In the genomic region with DNA sequence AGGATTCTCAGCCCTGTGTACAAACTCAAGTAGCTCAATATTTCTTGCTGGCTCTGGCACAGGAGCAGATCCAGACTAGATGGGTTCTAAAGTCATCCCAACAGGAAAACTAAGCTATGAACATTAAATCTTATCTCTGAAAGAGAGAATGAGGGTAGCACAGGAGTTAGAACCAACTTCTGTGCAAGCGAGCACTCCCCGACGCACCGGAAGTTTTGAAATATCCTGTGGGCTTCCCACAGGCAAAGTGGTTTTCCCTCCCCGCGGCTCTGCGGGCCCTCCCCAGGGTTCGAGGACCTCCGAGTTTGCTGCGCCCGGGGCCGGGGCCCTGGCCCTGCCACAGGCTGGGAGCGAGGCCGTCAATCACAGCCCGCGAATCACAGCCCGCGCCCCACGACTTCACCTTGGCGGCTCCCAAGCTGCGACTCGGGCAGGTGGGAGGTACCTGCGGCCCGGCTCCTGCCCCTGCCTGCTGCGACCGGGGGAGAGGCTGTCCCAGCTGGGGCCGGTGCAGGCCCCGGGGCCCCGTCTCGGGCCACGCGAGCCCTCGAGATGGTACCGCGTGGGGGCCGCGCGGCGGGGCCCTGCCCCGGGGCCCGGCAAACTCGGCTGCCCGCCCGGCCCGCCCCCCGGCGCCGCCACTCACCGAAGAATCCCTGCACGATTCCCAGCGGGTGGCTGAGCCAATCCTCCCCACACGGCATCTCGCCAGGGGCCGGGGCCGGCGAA, we compare ENCODE assay signal across 8 cellular contexts. TPM values are rescaled to one million over a fixed set of nuclear protein-coding genes. Genes with fewer than 3 reads are reported as not detected.
DNase-seq lines count a peak whose midpoint lies in the region; ATAC-seq and TF ChIP-seq lines count a peak whose summit lies in the region.

No MANE protein-coding gene starts in this region.

- no peak for TF ChIP-seq CTCF in CD4-positive, alpha-beta T cell (IDR thresholded peaks at IDR 0.05)
- TF ChIP-seq CTCF in heart right ventricle (IDR thresholded peaks at IDR 0.05) = no peak

- H3K36me3 ChIP-seq in heart right ventricle = no peaks in the 10 kb centered on the region
- no peaks in the 10 kb centered on the region for H3K36me3 ChIP-seq in rectal smooth muscle tissue (ENCODE audit: control insufficient read depth, insufficient read depth, low read length)

- peak overlapping the region; percentile 37 for H3K9ac ChIP-seq in rectal smooth muscle tissue (ENCODE audit: low read length)

- H3K4me3 Mint-ChIP-seq in CD4-positive, alpha-beta T cell = peak overlapping the region; percentile 94

- H3K4me3 ChIP-seq in heart right ventricle = peak overlapping the region; percentile 54 to 92 (median 79)
- H3K4me3 ChIP-seq in rectal smooth muscle tissue (ENCODE audit: low read length) = peak overlapping the region; percentile 69

- no peaks in the 10 kb centered on the region for H3K27me3 Mint-ChIP-seq in CD4-positive, alpha-beta T cell

- H3K4me1 ChIP-seq in heart right ventricle (peaks cover 0 to 51% (median 33%) of the 10 kb centered on the region in 9 donors), rectal smooth muscle tissue (ENCODE audit: control insufficient read depth, insufficient read depth, low read length) (peaks cover 7% of the 10 kb centered on the region)

- no peaks in the 10 kb centered on the region for H3K9me3 ChIP-seq in CD4-positive, alpha-beta T cell (ENCODE audit: control insufficient read depth, low read length)
- no peaks in the 10 kb centered on the region for H3K9me3 ChIP-seq in heart right ventricle

- WGBS in heart right ventricle, 2 donors = 0% methylated on average over 53 to 56 of the region's 56 CpGs

- H3K27ac ChIP-seq in CD4-positive, alpha-beta T cell (ENCODE audit: low read depth, low read length) = peak overlapping the region; percentile 52
- H3K27ac ChIP-seq in heart right ventricle (peak overlapping the region; percentile 78 to 98 (median 92)), rectal smooth muscle tissue (ENCODE audit: low read depth, low read length) (peak overlapping the region; percentile 89)

- H3K27me3 ChIP-seq in CD4-positive, alpha-beta T cell (ENCODE audit: control insufficient read depth, insufficient read depth, low read length) = no peaks in the 10 kb centered on the region
- H3K27me3 ChIP-seq in heart right ventricle (no peaks in the 10 kb centered on the region), rectal smooth muscle tissue (ENCODE audit: control insufficient read depth, insufficient read depth, low read length) (no peaks in the 10 kb centered on the region)

- ATAC-seq in CD4-positive, alpha-beta T cell (ENCODE audit: poor library complexity) = peak; percentile 43
- peak; percentile 38 for ATAC-seq in GM19397 (IDR thresholded peaks at IDR 0.05; ENCODE audit: unreplicated experiment)
- ATAC-seq in HG03469 (IDR thresholded peaks at IDR 0.05; ENCODE audit: unreplicated experiment) = peak; percentile 16
- ATAC-seq in heart right ventricle = peak in 6 of 8 donors; percentile 4 to 52 (median 26)

- peak; percentile 33 to 66 (median 42) for DNase-seq in CD4-positive, alpha-beta T cell
- DNase-seq in RPMI8226 (peak; percentile 64), heart right ventricle (peak; percentile 42 to 56), superior temporal gyrus (ENCODE audit: extremely low spot score) (no peak)
- DNase-seq in activated naive CD4-positive, alpha-beta T cell (lab: John Stamatoyannopoulos, UW) = peak; percentile 5 to 49 (median 28)

- POLR2A ChIA-PET in CD4-positive, alpha-beta T cell (lab: Charles Lee) = interaction anchor here (0.6 to 3.5 kb wide), 26 partner anchors 8 to 1117 kb away, joined by 3 to 82 read pairs (median 6); a partner anchor contains a TSS

- H3K4me1 Mint-ChIP-seq in CD4-positive, alpha-beta T cell (ENCODE audit: low read depth) = peaks cover 43% of the 10 kb centered on the region

- peak overlapping the region; percentile 90 for H3K27ac Mint-ChIP-seq in CD4-positive, alpha-beta T cell

- intact Hi-C loops in CD4-positive, alpha-beta T cell (cut with DNase I, micrococcal nuclease) = loop anchor here in 1 of 2 experiments (1.0 to 5.0 kb wide), 6 partner anchors 146 to 1825 kb away; a partner anchor contains a TSS
- intact Hi-C loops in heart right ventricle (cut with DNase I) = loop anchor here in 4 of 10 donors (1.0 to 10.0 kb wide), 6 partner anchors 19 to 277 kb away; a partner anchor contains a TSS

- CTCF ChIA-PET in CD4-positive, alpha-beta T cell (lab: Charles Lee) = interaction anchor here (1.3 to 2.5 kb wide), 4 partner anchors 13 to 185 kb away, joined by 5 to 18 read pairs (median 6); a partner anchor contains a TSS

- H3K36me3 Mint-ChIP-seq in CD4-positive, alpha-beta T cell (ENCODE audit: low read depth) = peaks cover 5% of the 10 kb centered on the region

- no peaks in the 10 kb centered on the region for H3K9me3 Mint-ChIP-seq in CD4-positive, alpha-beta T cell

RNA-seq across cellular contexts. Expression of a gene that starts 0.6 kb away (rescaled TPM):
- 10 to 100 TPM; 14.5 to 14.6 TPM for total RNA-seq in CD4-positive, alpha-beta T cell
- 10 to 100 TPM; 24.0 to 41.9 (median 27.9) TPM for total RNA-seq in heart right ventricle
- polyA plus RNA-seq in heart right ventricle = 10 to 100 TPM in 1 of 2 donors, 1 to 10 TPM in 1; 9.2 to 24.3 TPM

RNA-seq across cellular contexts. Expression of a gene that starts 20.5 kb away (rescaled TPM):
- 10 to 100 TPM; 18.1 to 21.1 TPM for total RNA-seq in CD4-positive, alpha-beta T cell
- 10 to 100 TPM; 24.0 to 43.9 (median 31.2) TPM for total RNA-seq in heart right ventricle
- polyA plus RNA-seq in heart right ventricle = 1 to 10 TPM; 5.9 to 6.1 TPM
